ENCODE assay signal across 8 cellular contexts in the genomic region with DNA sequence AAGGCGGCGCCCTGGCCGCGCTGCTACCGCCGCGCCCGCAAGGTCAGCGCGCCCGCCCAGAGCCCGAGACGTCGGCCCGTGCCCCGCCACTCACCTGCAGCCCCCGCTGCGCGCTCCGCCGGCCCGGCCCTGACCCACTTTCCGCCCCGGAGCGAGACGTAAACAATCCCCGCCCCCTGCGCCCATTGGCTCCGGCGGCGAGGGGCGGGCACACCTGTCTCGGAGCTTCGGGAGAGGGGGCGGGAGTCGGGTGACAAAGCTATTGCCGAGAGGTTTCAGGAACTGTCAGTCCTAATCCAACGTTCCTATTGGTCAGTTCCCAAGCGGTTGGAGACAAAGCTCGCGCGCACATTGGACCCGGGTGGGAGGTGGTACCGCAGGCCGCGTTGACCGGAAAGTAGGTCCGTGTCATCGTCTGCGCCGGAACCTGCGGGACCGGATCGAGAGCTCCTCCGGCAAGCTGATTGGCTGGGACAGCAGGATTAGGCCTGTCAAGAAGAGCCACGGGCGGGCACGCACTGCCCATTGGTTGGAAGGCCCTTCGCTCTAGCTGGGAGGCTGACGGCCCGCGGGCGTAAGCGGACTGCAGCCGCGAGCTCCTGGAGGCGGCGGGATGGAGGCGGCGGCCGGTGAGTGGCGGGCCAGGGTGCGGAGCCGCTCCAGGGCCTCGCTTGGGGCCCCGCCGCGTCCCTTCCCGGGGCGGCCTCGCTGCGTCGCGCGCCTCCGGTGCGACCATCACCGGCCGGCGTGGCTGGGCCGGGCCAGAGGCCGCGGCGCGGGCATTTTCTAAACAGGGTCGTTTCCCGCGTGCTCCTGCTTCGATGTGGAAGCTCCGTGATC. TPM values are rescaled to one million over a fixed set of nuclear protein-coding genes. Genes with fewer than 3 reads are reported as not detected.
DNase-seq lines count a peak whose midpoint lies in the region; ATAC-seq lines count a peak whose summit lies in the region.

A gene with protein sequence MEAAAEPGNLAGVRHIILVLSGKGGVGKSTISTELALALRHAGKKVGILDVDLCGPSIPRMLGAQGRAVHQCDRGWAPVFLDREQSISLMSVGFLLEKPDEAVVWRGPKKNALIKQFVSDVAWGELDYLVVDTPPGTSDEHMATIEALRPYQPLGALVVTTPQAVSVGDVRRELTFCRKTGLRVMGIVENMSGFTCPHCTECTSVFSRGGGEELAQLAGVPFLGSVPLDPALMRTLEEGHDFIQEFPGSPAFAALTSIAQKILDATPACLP (plus strand): TSS at position 553 of the 840 bp plus-strand sequence. CDS start 61 bp downstream, at position 614.
A gene (minus strand): TSS at position 164 of the 840 bp plus-strand sequence. CDS start 1,088 bp downstream, outside the sequence.

- peak within 1 kb of the TSS; percentile 93 for H3K4me3 ChIP-seq in rectal smooth muscle tissue (ENCODE audit: low read length)
- peak within 1 kb of the TSS; percentile 77 to 81 for H3K4me3 ChIP-seq in aorta (ENCODE audit: low read length in 2 of 2)

- WGBS in aorta, 2 donors = 0% methylated on average over 67 to 100 of the region's 100 CpGs

- H3K36me3 ChIP-seq in rectal smooth muscle tissue (ENCODE audit: control insufficient read depth, insufficient read depth, low read length) (peaks cover 14% of the 10 kb centered on the region), aorta (ENCODE audit: control insufficient read depth in 1 of 2, insufficient read depth in 2 of 2, low read length in 1 of 2) (no peaks in the 10 kb centered on the region)

- ATAC-seq in GM18508 (IDR thresholded peaks at IDR 0.05; ENCODE audit: insufficient read depth, unreplicated experiment) (peak; percentile 78), HG03025 (IDR thresholded peaks at IDR 0.05; ENCODE audit: low FRiP score, unreplicated experiment) (peak; percentile 78), aorta (ENCODE audit: low FRiP score) (peak; percentile 96)

- H3K4me1 ChIP-seq in rectal smooth muscle tissue (ENCODE audit: control insufficient read depth, insufficient read depth, low read length) = peaks cover 12% of the 10 kb centered on the region
- no peaks in the 10 kb centered on the region for H3K4me1 ChIP-seq in aorta (ENCODE audit: control insufficient read depth in 1 of 2, insufficient read depth in 2 of 2, low read length in 2 of 2)

- peak within 1 kb of the TSS; percentile 62 for H3K9ac ChIP-seq in rectal smooth muscle tissue (ENCODE audit: low read length)

- H3K27ac ChIP-seq in rectal smooth muscle tissue (ENCODE audit: low read depth, low read length) (peak within 1 kb of the TSS; percentile 80), aorta (ENCODE audit: low read depth in 1 of 2, low read length in 2 of 2) (peak within 1 kb of the TSS in 1 of 2 donors; percentile 53)

- H3K9me3 ChIP-seq in aorta (ENCODE audit: control insufficient read depth, low read length) = no peaks in the 10 kb centered on the region

- H3K27me3 ChIP-seq in rectal smooth muscle tissue (ENCODE audit: control insufficient read depth, insufficient read depth, low read length) = no peaks in the 10 kb centered on the region
- H3K27me3 ChIP-seq in aorta (ENCODE audit: control insufficient read depth in 1 of 2, insufficient read depth in 2 of 2, low read length in 1 of 2) = no peaks in the 10 kb centered on the region

- DNase-seq in NCI-H2081 (lab: John Stamatoyannopoulos, UW) (peak; percentile 100), T1000 (lab: John Stamatoyannopoulos, UW) (peak; percentile 100), astrocyte of the hippocampus (ENCODE audit: low read depth, low spot score) (peak; percentile 100), hepatic stellate cell (ENCODE audit: low spot score) (peak; percentile 100), aorta (peak; percentile 100)

- intact Hi-C loops in aorta (cut with DNase I) = loop anchor here in 1 of 2 donors (5.0 kb wide), 2 partner anchors 45 to 475 kb away; a partner anchor contains a TSS

RNA-seq across cellular contexts. Expression of the first gene that starts in this region (rescaled TPM):
- total RNA-seq in aorta = 10 to 100 TPM; 30.7 to 32.9 TPM
- 10 to 100 TPM; 55.3 to 92.4 TPM for polyA plus RNA-seq in aorta

RNA-seq across cellular contexts. Expression of the second gene that starts in this region (rescaled TPM):
- total RNA-seq in aorta = 10 to 100 TPM; 33.6 to 33.7 TPM
- polyA plus RNA-seq in aorta = 100 to 1,000 TPM in 1 of 2 donors, 10 to 100 TPM in 1; 25.8 to 322 TPM
